In genomic region chr7:24821045-24821853, GRCh38 we compare ENCODE assay signal across 7 cellular contexts.
DNase-seq lines count a peak whose midpoint lies in the region; ATAC-seq and TF ChIP-seq lines count a peak whose summit lies in the region.

No MANE protein-coding gene starts in this region.

- TF ChIP-seq POLR2A in NB4 (IDR thresholded peaks at IDR 0.05; ENCODE audit: extremely low read depth, insufficient read length) = no peak
- no peak for TF ChIP-seq POLR2A in tibial nerve (IDR thresholded peaks at IDR 0.05)

- peak; percentile 95 for DNase-seq in NB4 (ENCODE audit: low read depth)
- peak; percentile 71 to 73 for DNase-seq in activated CD4-positive, alpha-beta T cell treated with anti-CD3 and anti-CD28 coated beads, Interleukin-2, amount 50 U/mL, for 4 hours
- peak; percentile 88 for DNase-seq in non-pigmented ciliary epithelial cell (ENCODE audit: low read depth)
- DNase-seq in tibial nerve (ENCODE audit: low spot score in 2 of 2) = peak in 1 of 2 donors; percentile 30

- H3K4me1 ChIP-seq in duodenal mucosa (ENCODE audit: control insufficient read depth in 1 of 2, insufficient read depth in 2 of 2, low read length in 2 of 2) = peaks cover 31 to 34% of the 10 kb centered on the region in 2 donors
- peaks cover 5 to 34% (median 19%) of the 10 kb centered on the region in 4 donors for H3K4me1 ChIP-seq in tibial nerve

- H3K9me3 ChIP-seq in duodenal mucosa (ENCODE audit: control insufficient read depth in 1 of 2, low read length in 2 of 2) (no peaks in the 10 kb centered on the region), tibial nerve (no peaks in the 10 kb centered on the region)

- no peaks in the 10 kb centered on the region for H3K27me3 ChIP-seq in duodenal mucosa (ENCODE audit: control insufficient read depth in 1 of 2, insufficient read depth in 2 of 2, low read length in 2 of 2)
- no peaks in the 10 kb centered on the region for H3K27me3 ChIP-seq in tibial nerve

- peak overlapping the region; percentile 21 for H3K4me3 ChIP-seq in NB4 (ENCODE audit: low read depth, low read length)
- no peak overlapping the region for H3K4me3 ChIP-seq in duodenal mucosa (ENCODE audit: low read depth in 1 of 2, low read length in 2 of 2)
- no peak overlapping the region for H3K4me3 ChIP-seq in tibial nerve

- TF ChIP-seq CTCF in NB4 (IDR thresholded peaks at IDR 0.05; ENCODE audit: low read depth, low read length) = peak; percentile 18
- peak in 1 of 5 experiments; percentile 39 for TF ChIP-seq CTCF in tibial nerve (IDR thresholded peaks at IDR 0.05)

- peak in 1 of 2 donors; percentile 28 for TF ChIP-seq EP300 in tibial nerve (IDR thresholded peaks at IDR 0.05)

- H3K27ac ChIP-seq in duodenal mucosa (ENCODE audit: low read depth, low read length) (peak overlapping the region; percentile 36), tibial nerve (peak overlapping the region; percentile 7 to 71 (median 46))

- H3K9ac ChIP-seq in duodenal mucosa (ENCODE audit: low read depth in 1 of 2, low read length in 2 of 2) = peak overlapping the region; percentile 36 to 38

- peak; percentile 53 for ATAC-seq in GM18499 (IDR thresholded peaks at IDR 0.05; ENCODE audit: insufficient read depth, unreplicated experiment)
- peak; percentile 85 for ATAC-seq in HG02610 (IDR thresholded peaks at IDR 0.05; ENCODE audit: unreplicated experiment)

- no peaks in the 10 kb centered on the region for H3K36me3 ChIP-seq in duodenal mucosa (ENCODE audit: control insufficient read depth in 1 of 2, insufficient read depth in 2 of 2, low read length in 2 of 2)
- no peaks in the 10 kb centered on the region for H3K36me3 ChIP-seq in tibial nerve

- WGBS in tibial nerve, 2 donors = 57 to 58% methylated on average over 10 of the region's 10 CpGs
